Comparison of ENCODE assay signal across 26 cellular contexts in the genomic region with DNA sequence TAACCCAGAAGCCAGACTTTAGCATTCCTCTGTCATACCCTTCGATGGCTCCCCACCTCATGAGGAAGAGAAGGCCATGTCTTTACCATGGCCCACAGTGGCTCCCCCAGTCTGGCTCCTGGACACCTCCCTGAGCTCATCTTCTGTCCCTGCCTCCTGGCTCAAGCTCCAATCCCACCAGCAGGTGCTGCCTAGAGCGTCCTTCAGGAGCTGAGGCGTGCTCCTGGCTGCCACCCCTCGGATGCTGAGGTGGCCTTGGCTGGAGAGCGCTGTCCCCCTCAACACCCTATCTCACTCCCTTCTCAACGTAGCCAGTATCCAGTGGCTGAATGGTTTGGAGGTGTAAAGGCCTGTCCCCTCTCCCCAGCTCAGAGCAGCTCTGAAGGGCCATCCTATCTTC.
"Had no signal": no experiment of that assay in that cellular context is flagged by ENCODE, and none has a peak within 500 bp of the region (broad histone marks: within the 10 kb centered on the region; RNA-seq: fewer than 3 reads in every experiment).

No MANE protein-coding gene starts in this region.

- H3K27ac ChIP-seq: coronary artery, gastrocnemius medialis, ovary, psoas muscle, spleen, thoracic aorta, transverse colon, uterus had no signal

- ATAC-seq: effector memory CD8-positive, alpha-beta T cell; gastrocnemius medialis; mucosa of descending colon; psoas muscle; right cardiac atrium; stimulated activated naive B cell treated with anti-CD40 and anti-IgM and Interleukin-4, amounts not matched to agents 10 μg/mL and 1 μg/mL and 100 μg/mL, for 72 hours had no signal

- DNase-seq: effector memory CD8-positive, alpha-beta T cell; erythroblast; foreskin fibroblast; gastrocnemius medialis; head of caudate nucleus; mucosa of descending colon; naive B cell; nephron progenitor cell; occipital lobe; ovary; posterior cingulate gyrus; psoas muscle; right cardiac atrium; spleen; stimulated activated CD4-positive, alpha-beta T cell treated with anti-CD3 and anti-CD28 coated beads, Interleukin-4, amount 100 ng/mL, for 4 hours; stimulated activated naive B cell treated with anti-CD40 and anti-IgM and Interleukin-4, amounts not matched to agents 10 μg/mL and 1 μg/mL and 100 μg/mL, for 72 hours; transverse colon; upper lobe of right lung; uterus had no signal

- H3K4me3 ChIP-seq: coronary artery, gastrocnemius medialis, lung, mucosa of descending colon, ovary, psoas muscle, skin epidermis, spleen, thoracic aorta, transverse colon, upper lobe of right lung, uterus had no signal

- H3K4me3 Mint-ChIP-seq: effector memory CD8-positive, alpha-beta T cell; memory B cell; mesothelial cell of epicardium; naive B cell; nephron progenitor cell; stimulated activated naive B cell treated with anti-CD40 and anti-IgM and Interleukin-4, amounts not matched to agents 10 μg/mL and 1 μg/mL and 100 μg/mL, for 72 hours; stimulated activated naive CD8-positive, alpha-beta T cell treated with anti-CD3 and anti-CD28 coated beads, Interleukin-15, Interleukin-2, amounts not matched to agents 100 ng/mL and 50 ng/mL, for 24 hours had no signal

- H3K27me3 ChIP-seq: gastrocnemius medialis, ovary, spleen, transverse colon, upper lobe of right lung, uterus had no signal

- H3K36me3 ChIP-seq: gastrocnemius medialis, ovary, spleen, thoracic aorta, transverse colon, upper lobe of right lung, uterus had no signal

- H3K27ac Mint-ChIP-seq: memory B cell; mesothelial cell of epicardium; naive B cell; nephron progenitor cell; stimulated activated naive B cell treated with anti-CD40 and anti-IgM and Interleukin-4, amounts not matched to agents 10 μg/mL and 1 μg/mL and 100 μg/mL, for 72 hours; stimulated activated naive CD8-positive, alpha-beta T cell treated with anti-CD3 and anti-CD28 coated beads, Interleukin-15, Interleukin-2, amounts not matched to agents 100 ng/mL and 50 ng/mL, for 24 hours had no signal

- H3K36me3 Mint-ChIP-seq: memory B cell, mesothelial cell of epicardium, naive B cell had no signal

- H3K9me3 Mint-ChIP-seq: effector memory CD8-positive, alpha-beta T cell; memory B cell; mesothelial cell of epicardium; naive B cell; nephron progenitor cell; stimulated activated naive B cell treated with anti-CD40 and anti-IgM and Interleukin-4, amounts not matched to agents 10 μg/mL and 1 μg/mL and 100 μg/mL, for 72 hours; stimulated activated naive CD8-positive, alpha-beta T cell treated with anti-CD3 and anti-CD28 coated beads, Interleukin-15, Interleukin-2, amounts not matched to agents 100 ng/mL and 50 ng/mL, for 24 hours had no signal

- H3K9me3 ChIP-seq: gastrocnemius medialis, mucosa of descending colon, ovary, psoas muscle, thoracic aorta, transverse colon, upper lobe of right lung, uterus had no signal

- H3K4me1 ChIP-seq: gastrocnemius medialis, psoas muscle had no signal

- H3K27me3 Mint-ChIP-seq: effector memory CD8-positive, alpha-beta T cell; memory B cell; naive B cell; stimulated activated naive CD8-positive, alpha-beta T cell treated with anti-CD3 and anti-CD28 coated beads, Interleukin-15, Interleukin-2, amounts not matched to agents 100 ng/mL and 50 ng/mL, for 24 hours had no signal
